8 cellular contexts compared by ENCODE assay signal in genomic region chr2:12718662-12719399, GRCh38. TPM values are rescaled to one million over a fixed set of nuclear protein-coding genes. Genes with fewer than 3 reads are reported as not detected.
A peak's percentile ranks its signal among the peaks of the same experiment; 100 is the strongest.
DNase-seq lines count a peak whose midpoint lies in the region; ATAC-seq, FAIRE-seq and TF ChIP-seq lines count a peak whose summit lies in the region.

No MANE protein-coding gene starts in this region.

- peaks cover 24% of the 10 kb centered on the region for H3K36me3 Mint-ChIP-seq in neural progenitor cell

- no peak overlapping the region for H4K5ac ChIP-seq in H1 (ENCODE audit: insufficient read length, low read depth, low read length)

- no peak overlapping the region for H3K27ac ChIP-seq in H1 (ENCODE audit: low read depth, low read length)
- peak overlapping the region; percentile 73 for H3K27ac ChIP-seq in neural progenitor cell

- H3K79me2 ChIP-seq in H1 (ENCODE audit: control insufficient read depth in 1 of 2, insufficient read depth in 2 of 2, low read length in 2 of 2) (peaks cover 15 to 61% of the 10 kb centered on the region in 2 experiments), neural progenitor cell (ENCODE audit: low read depth) (peaks cover 63% of the 10 kb centered on the region)

- no peak overlapping the region for H2BK20ac ChIP-seq in H1 (ENCODE audit: low read length)

- H3K4me2 ChIP-seq in H1 (ENCODE audit: insufficient read depth in 1 of 2, low read depth in 2 of 2, low read length in 2 of 2) (peak overlapping the region; percentile 68 to 83), neural progenitor cell (peak overlapping the region; percentile 94)

- H3K9ac ChIP-seq in H1 (replicated peaks in 1 of 4; ENCODE audit: extremely low read depth in 1 of 4, low read depth in 3 of 4, low read length in 3 of 4) = peak overlapping the region in 3 of 4 experiments; percentile 76 to 81 (median 77); a peak in 6 of 7 replicates
- peak overlapping the region; percentile 54 for H3K9ac ChIP-seq in neural progenitor cell

- no peak overlapping the region for H4K8ac ChIP-seq in H1 (ENCODE audit: extremely low read depth, insufficient read depth, low read length)

- CTCF ChIA-PET in H1 (lab: Charles Lee; ENCODE audit: partially characterized antibody) (interaction anchor here (0.6 to 0.9 kb wide), 2 partner anchors 550 to 1444 kb away, joined by 3 read pairs; no protein-coding TSS in a partner anchor), GM10248 (lab: Yijun Ruan, JAX) (no interaction called here)

- ATAC-seq in GM18511 (IDR thresholded peaks at IDR 0.05; ENCODE audit: unreplicated experiment) = no peak

- peak overlapping the region; percentile 71 for H3K18ac ChIP-seq in H1 (ENCODE audit: extremely low read depth, low read length)

- no peak for TF ChIP-seq CTCF in H1 (IDR thresholded peaks at IDR 0.05; ENCODE audit: control extremely low read depth in 1 of 3, insufficient read depth in 1 of 3, low read depth in 1 of 3, low read length in 3 of 3)
- peak; percentile 6 for TF ChIP-seq CTCF in neural progenitor cell (IDR thresholded peaks at IDR 0.05)
- no peak for TF ChIP-seq CTCF in GM10248 (IDR thresholded peaks at IDR 0.05; ENCODE audit: control extremely low read depth, extremely low read depth, low read depth, missing control alignments)

- H3K4me1 Mint-ChIP-seq in neural progenitor cell = peaks cover 51% of the 10 kb centered on the region

- H3K23ac ChIP-seq in H1 (ENCODE audit: insufficient read length) = no peak overlapping the region

- FAIRE-seq in H1 (lab: Jason Lieb, UNC) = no peak

- no peak overlapping the region for H3K4ac ChIP-seq in H1 (replicated peaks; ENCODE audit: insufficient read length, low read depth, low read length)

- no peak overlapping the region for H2BK120ac ChIP-seq in H1 (replicated peaks; ENCODE audit: low read depth, low read length)

- TF ChIP-seq RAD21 in H1 (IDR thresholded peaks at IDR 0.05 in 1 of 2, conservative IDR thresholded peaks at IDR 0.05 in 1 of 2; ENCODE audit: low read depth in 2 of 2, low read length in 2 of 2) = no peak

- no peak overlapping the region for H2AFZ ChIP-seq in H1 (ENCODE audit: low read length)
- H2AFZ ChIP-seq in neural progenitor cell (replicated peaks) = peak overlapping the region; percentile 7

- no peak overlapping the region; the same call in 1 of the 2 replicates for H2BK5ac ChIP-seq in H1 (ENCODE audit: low read depth, low read length)

- no peak overlapping the region for H2BK12ac ChIP-seq in H1 (ENCODE audit: low read depth, low read length)

- no peak overlapping the region for H4K91ac ChIP-seq in H1 (replicated peaks; ENCODE audit: insufficient read length, low read length)

- WGBS in H1 (ENCODE audit: extremely low coverage in 1 of 2, insufficient coverage in 1 of 2, insufficient read length in 1 of 2, insufficient replicate concordance in 2 of 2, low coverage in 1 of 2, low lambda C conversion rate in 2 of 2, missing lambda C conversion rate in 1 of 2), 2 experiments = 0% methylated on average over 27 of the region's 36 CpGs; no CpG with 5 or more reads in 1 of the 2 experiments

- H2AK5ac ChIP-seq in H1 (ENCODE audit: low read depth, low read length) = no peak overlapping the region

- peaks cover 6% of the 10 kb centered on the region for H3K27me3 Mint-ChIP-seq in neural progenitor cell (ENCODE audit: insufficient read depth, low read depth)

- no peak overlapping the region for H3K56ac ChIP-seq in H1 (replicated peaks; ENCODE audit: insufficient read length, low read depth, low read length)

- no peak for TF ChIP-seq POLR2A in H1 (IDR thresholded peaks at IDR 0.05; ENCODE audit: control extremely low read depth in 1 of 2, low read depth in 2 of 2, low read length in 2 of 2)

- peaks cover 0 to 11% (median 5%) of the 10 kb centered on the region in 4 experiments; a peak in 4 of 8 replicates for H3K36me3 ChIP-seq in H1 (ENCODE audit: control insufficient read depth in 2 of 4, insufficient read depth in 4 of 4, low read length in 3 of 4)
- peaks cover 1% of the 10 kb centered on the region for H3K36me3 ChIP-seq in neural progenitor cell

- DNase-seq in NCI-H2107 treated with DMSO at 0.1 percent for 48 hours (lab: John Stamatoyannopoulos, UW; ENCODE audit: unreplicated experiment) (peak; percentile 23), NCI-H2107 (lab: John Stamatoyannopoulos, UW) (no peak), H1 (ENCODE audit: low read depth in 1 of 2, low spot score in 2 of 2) (peak in 1 of 2 experiments; percentile 59), neural progenitor cell (ENCODE audit: low spot score) (peak; percentile 88), GM10248 (ENCODE audit: extremely low spot score) (no peak), RPMI8226 (no peak)
- DNase-seq in activated CD4-positive, alpha-beta T cell treated with anti-CD3 and anti-CD28 coated beads for 4 hours = peak; percentile 46 to 52

- H3K27ac Mint-ChIP-seq in neural progenitor cell = peak overlapping the region; percentile 94

- H3K4me1 ChIP-seq in H1 (replicated peaks in 1 of 4; ENCODE audit: control insufficient read depth in 3 of 4, insufficient read depth in 4 of 4, low read length in 3 of 4) = peaks cover 4 to 16% (median 9%) of the 10 kb centered on the region in 4 experiments; a peak in 6 of 7 replicates
- H3K4me1 ChIP-seq in neural progenitor cell = peaks cover 29% of the 10 kb centered on the region

- H3K9me3 ChIP-seq in H1 (ENCODE audit: insufficient read depth in 2 of 2, low read depth in 1 of 2, low read length in 1 of 2) (no peaks in the 10 kb centered on the region), neural progenitor cell (ENCODE audit: low read depth) (no peaks in the 10 kb centered on the region)

- peaks cover 15 to 28% of the 10 kb centered on the region in 2 experiments for H4K20me1 ChIP-seq in H1 (replicated peaks in 1 of 2; ENCODE audit: control insufficient read depth in 1 of 2, insufficient read depth in 2 of 2, low read length in 2 of 2)
- H4K20me1 ChIP-seq in neural progenitor cell (ENCODE audit: low read depth) = peaks cover 48% of the 10 kb centered on the region

- H3K9me3 Mint-ChIP-seq in neural progenitor cell = no peaks in the 10 kb centered on the region

- H3K4me3 ChIP-seq in H1 (ENCODE audit: extremely low read depth in 1 of 4, insufficient read depth in 2 of 4, low read depth in 3 of 4, low read length in 4 of 4) (peak overlapping the region; percentile 74 to 95 (median 83)), neural progenitor cell (peak overlapping the region; percentile 94)

- peak overlapping the region; percentile 99 for H3K4me3 Mint-ChIP-seq in neural progenitor cell

- no peaks in the 10 kb centered on the region; the same call in 1 of the 2 replicates for H3K79me1 ChIP-seq in H1 (ENCODE audit: low read depth, low read length)

- H3K23me2 ChIP-seq in H1 (ENCODE audit: low read depth, low read length) = peaks cover 3% of the 10 kb centered on the region; the same call in 1 of the 2 replicates

- peak in 1 of 2 experiments; percentile 6; a peak in 1 of 3 replicates for TF ChIP-seq EP300 in H1 (IDR thresholded peaks at IDR 0.05; ENCODE audit: borderline replicate concordance in 1 of 2, low read depth in 2 of 2, low read length in 2 of 2)

- H3K27me3 ChIP-seq in H1 (replicated peaks in 1 of 4; ENCODE audit: control insufficient read depth in 3 of 4, extremely low read depth in 1 of 4, insufficient read depth in 3 of 4, low read length in 3 of 4) (no peaks in the 10 kb centered on the region), neural progenitor cell (no peaks in the 10 kb centered on the region)

- POLR2A ChIA-PET in H1 (lab: Charles Lee; ENCODE audit: partially characterized antibody) = no interaction called here
- POLR2A ChIA-PET in GM10248 (lab: Yijun Ruan, JAX) = no interaction called here

- no peak overlapping the region for H2BK15ac ChIP-seq in H1 (ENCODE audit: low read length)

- peaks cover 37% of the 10 kb centered on the region for H3F3A ChIP-seq in neural progenitor cell (ENCODE audit: low read depth)

- H3K14ac ChIP-seq in H1 (ENCODE audit: insufficient read length) = no peak overlapping the region

TF ChIP-seq in H1, 55 proteins besides CTCF, POLR2A, EP300 and RAD21 (continues in another document):
- TF ChIP-seq ASH2L (IDR thresholded peaks at IDR 0.05; ENCODE audit: low read length) (no peak), TCF12 (IDR thresholded peaks at IDR 0.05; ENCODE audit: low read depth, low read length) (0 out of 2 replicates have a peak, but pooled peaks have one; percentile 15), TAF7 (optimal IDR thresholded peaks at IDR 0.05; ENCODE audit: borderline replicate concordance, low read depth, low read length) (no peak), MAFK (IDR thresholded peaks at IDR 0.05; ENCODE audit: low read depth, low read length) (peak; percentile 50; the same call in 1 of the 2 replicates), TEAD4 (IDR thresholded peaks at IDR 0.05; ENCODE audit: low read depth, low read length) (no peak), NANOG (IDR thresholded peaks at IDR 0.05; ENCODE audit: insufficient read depth, low read depth, low read length, poor library complexity, severe bottlenecking) (peak; percentile 66), SIN3A (conservative IDR thresholded peaks at IDR 0.05 in 1 of 2, IDR thresholded peaks at IDR 0.05 in 1 of 2; ENCODE audit: low read depth in 1 of 2, low read length in 2 of 2) (peak; percentile 22 to 52; a peak in 1 of 4 replicates), ATF2 (IDR thresholded peaks at IDR 0.05; ENCODE audit: low read length) (no peak), CTBP2 (IDR thresholded peaks at IDR 0.05; ENCODE audit: borderline replicate concordance, insufficient read depth, insufficient read length, low read length) (peak; percentile 77), CBX5 (IDR thresholded peaks at IDR 0.05; ENCODE audit: low read depth, low read length) (no peak)

RNA-seq across cellular contexts. Expression of gene TRIB2, which starts 2.1 kb away (rescaled TPM):
- 57.0 and 57.3 TPM in 2 replicates for total RNA-seq in H1 (2021; fragmentation: NEBNext Ultra II Directional; extraction: Animal tissue kit (Norgen Biotek cat#: 25700))
- polyA plus RNA-seq in H1 (2011; rRNA removed) = 40.8 and 55.1 TPM in 2 replicates
- polyA plus RNA-seq in H1 (2011; cell fraction: cytosol; rRNA removed) = 53.2 TPM
- polyA plus RNA-seq in H1 (2011; cell fraction: nucleus; rRNA removed) = 51.6 TPM
- 55.5 to 79.9 TPM (median 61.3 TPM) in 4 replicates for polyA plus RNA-seq in H1 (2012, experiment 1 of 2)
- 17.4 TPM for polyA plus RNA-seq in H1 (2012, experiment 2 of 2)
- polyA plus RNA-seq in H1 (2013, experiment 1 of 2) = 70.6 TPM
- polyA plus RNA-seq in H1 (2013, experiment 2 of 2) = 72.8 TPM
- 47.1 and 52.7 TPM in 2 replicates for polyA minus RNA-seq in H1 (2011; rRNA and poly(A)+ RNA removed)
- 51.4 TPM for polyA minus RNA-seq in H1 (2011; cell fraction: cytosol; rRNA and poly(A)+ RNA removed)
- polyA minus RNA-seq in H1 (2011; cell fraction: nucleus; rRNA and poly(A)+ RNA removed) = 65.9 TPM
- 68.8 and 74.4 TPM in 2 replicates for total RNA-seq in neural progenitor cell (ENCODE audit: low replicate concordance)

Comparison
In these comparisons a context has a peak if more than half of its experiments do, and no peak if none do; other contexts are left out.
1. DNase-seq: peak in NCI-H2107 treated with DMSO at 0.1 percent for 48 hours (single experiment), activated CD4-positive, alpha-beta T cell treated with anti-CD3 and anti-CD28 coated beads for 4 hours (2 of 2) and neural progenitor cell (single experiment); none in NCI-H2107 (single experiment), GM10248 (single experiment) and RPMI8226 (single experiment).